ENCODE assay signal across 10 cellular contexts in genomic region chr9:14317667-14318255, GRCh38. TPM values are rescaled to one million over a fixed set of nuclear protein-coding genes. Genes with fewer than 3 reads are reported as not detected.
A peak's percentile ranks its signal among the peaks of the same experiment; 100 is the strongest.
DNase-seq lines count a peak whose midpoint lies in the region; ATAC-seq, FAIRE-seq and TF ChIP-seq lines count a peak whose summit lies in the region.
"Had no signal": no experiment of that assay in that cellular context is flagged by ENCODE, and none has a peak within 500 bp of the region (broad histone marks: within the 10 kb centered on the region; RNA-seq: fewer than 3 reads in every experiment).

No MANE protein-coding gene starts in this region.

- H3K79me1 ChIP-seq in H9 (ENCODE audit: insufficient read depth, low read depth, low read length, poor library complexity, severe bottlenecking): no peaks in the 10 kb centered on the region

- H3K36me3 ChIP-seq in GM12878 (ENCODE audit: control insufficient read depth in 2 of 2, insufficient read depth in 2 of 2, low read length in 1 of 2): no peaks in the 10 kb centered on the region

- H2AFZ ChIP-seq in H9 (ENCODE audit: low read length): no peak overlapping the region
- no peak overlapping the region for H2AFZ ChIP-seq in GM12878 (ENCODE audit: control insufficient read depth, low read depth, low read length)

- CTCF ChIA-PET in GM12878 (lab: Yijun Ruan, JAX): interaction anchor here (1.3 kb wide), 2 partner anchors 35 to 37 kb away, joined by 3 to 4 read pairs; no protein-coding TSS in a partner anchor

- H3K9me3 Mint-ChIP-seq in H9: 0 out of 5 replicates have a peak, but pooled peaks cover 0 to 2% of the 10 kb centered on the region in 2 experiments
- H3K9me3 Mint-ChIP-seq in stimulated activated naive CD8-positive, alpha-beta T cell treated with anti-CD3 and anti-CD28 coated beads, Interleukin-15, amount 100 ng/mL, for 72 hours: no peaks in the 10 kb centered on the region

- FAIRE-seq in GM12878 (lab: Jason Lieb, UNC): peak; percentile 68

- TF ChIP-seq POLR2A in GM12878 (IDR thresholded peaks at IDR 0.05; ENCODE audit: low read depth, low read length): no peak

- H2BK12ac ChIP-seq in H9 (ENCODE audit: insufficient read length, low read depth, low read length): no peak overlapping the region

- intact Hi-C loops in GM12878 (cut with micrococcal nuclease; ENCODE audit: unreplicated experiment): loop anchor here (5.0 to 10.0 kb wide), 2 partner anchors 267 to 375 kb away; partner anchors contain the start of gene ZDHHC21

- peak overlapping the region; percentile 92 to 99; a peak in 3 of 5 replicates for H3K4me3 Mint-ChIP-seq in H9
- H3K4me3 Mint-ChIP-seq in stimulated activated naive CD8-positive, alpha-beta T cell treated with anti-CD3 and anti-CD28 coated beads, Interleukin-15, amount 100 ng/mL, for 72 hours: no peak overlapping the region
- no peak overlapping the region for H3K4me3 Mint-ChIP-seq in T-helper 17 cell

- H3K4me1 ChIP-seq in H9 (ENCODE audit: insufficient read depth, low read length) (peaks cover 8% of the 10 kb centered on the region; the same call in 1 of the 2 replicates), GM12878 (ENCODE audit: control insufficient read depth, insufficient read depth, low read length) (peaks cover 5% of the 10 kb centered on the region; the same call in 1 of the 2 replicates)

- no peak overlapping the region for H2BK20ac ChIP-seq in H9 (ENCODE audit: low read depth, low read length, poor library complexity, severe bottlenecking)

- TF ChIP-seq EP300 in GM12878 (IDR thresholded peaks at IDR 0.05; ENCODE audit: borderline replicate concordance in 1 of 2, control insufficient read depth in 1 of 2, low read depth in 2 of 2, low read length in 2 of 2): no peak

- BruUV-seq in GM12878 (replicated peaks; lab: Mats Ljungman, UMichigan): no TSS peak

- H4K20me1 ChIP-seq in H9 (ENCODE audit: control insufficient read depth, insufficient read depth, insufficient read length) (no peaks in the 10 kb centered on the region), GM12878 (ENCODE audit: control insufficient read depth, insufficient read depth) (no peaks in the 10 kb centered on the region)

- no peak overlapping the region for H2BK120ac ChIP-seq in H9 (ENCODE audit: low read depth, low read length, poor library complexity, severe bottlenecking)

- peaks cover 20% of the 10 kb centered on the region for H3K27me3 Mint-ChIP-seq in H9 (ENCODE audit: low read depth)
- peaks cover 83% of the 10 kb centered on the region for H3K27me3 Mint-ChIP-seq in stimulated activated naive CD8-positive, alpha-beta T cell treated with anti-CD3 and anti-CD28 coated beads, Interleukin-15, amount 100 ng/mL, for 72 hours
- H3K27me3 Mint-ChIP-seq in T-helper 17 cell: peaks cover 34% of the 10 kb centered on the region

- H4K91ac ChIP-seq in H9 (ENCODE audit: insufficient read length, low read depth, low read length): no peak overlapping the region

- H3K27ac ChIP-seq in H9 (ENCODE audit: insufficient read length, low read depth, low read length) (no peak overlapping the region), GM12878 (ENCODE audit: control insufficient read depth, insufficient read depth) (no peak overlapping the region)
- H3K27ac ChIP-seq: foreskin keratinocyte had no signal

- H3K56ac ChIP-seq in H9 (ENCODE audit: insufficient read length, low read depth, low read length): no peak overlapping the region

- no peak overlapping the region for H2AK5ac ChIP-seq in H9 (ENCODE audit: insufficient read length, low read length)

- H4K5ac ChIP-seq in H9 (ENCODE audit: insufficient read length, low read depth, low read length): no peak overlapping the region

- no peak overlapping the region for H2BK15ac ChIP-seq in H9 (ENCODE audit: low read depth, low read length)

- H3K27ac Mint-ChIP-seq in H9: peak overlapping the region in 1 of 3 experiments; percentile 89; a peak in 2 of 7 replicates
- H3K27ac Mint-ChIP-seq in stimulated activated naive CD8-positive, alpha-beta T cell treated with anti-CD3 and anti-CD28 coated beads, Interleukin-15, amount 100 ng/mL, for 72 hours: no peak overlapping the region
- no peak overlapping the region for H3K27ac Mint-ChIP-seq in T-helper 17 cell

- in situ Hi-C loops in GM12878 (cut with MboI): no loop called here

- DNase-seq in H9 (no peak), GM12878 (ENCODE audit: low read depth, low spot score) (no peak), pons (ENCODE audit: low spot score) (peak; percentile 38), Ammon's horn (ENCODE audit: low spot score) (no peak), T-helper 17 cell (no peak), dedifferentiated amniotic fluid mesenchymal stem cell (ENCODE audit: extremely low spot score) (no peak)
- DNase-seq in stimulated activated naive CD8-positive, alpha-beta T cell treated with anti-CD3 and anti-CD28 coated beads, Interleukin-15, amount 100 ng/mL, for 72 hours: no peak
- DNase-seq: foreskin keratinocyte; NK-92 treated with Interleukin-12 subunit alpha and Interleukin-12 subunit beta, amount 100 ng/mL, for 24 hours had no signal

- H3K23ac ChIP-seq in H9 (ENCODE audit: insufficient read length, low read depth, low read length): no peak overlapping the region

- no peaks in the 10 kb centered on the region for H3K9me3 ChIP-seq in H9 (ENCODE audit: control insufficient read depth, low read depth, low read length)
- H3K9me3 ChIP-seq in GM12878 (replicated peaks; ENCODE audit: control insufficient read depth, insufficient read depth, low read length): no peaks in the 10 kb centered on the region
- H3K9me3 ChIP-seq in T-helper 17 cell (ENCODE audit: control insufficient read depth, low read length, poor library complexity, severe bottlenecking): no peaks in the 10 kb centered on the region

- peaks cover 42% of the 10 kb centered on the region for H3K23me2 ChIP-seq in H9 (ENCODE audit: insufficient read length, low read depth, low read length, poor library complexity, severe bottlenecking)

- POLR2A ChIA-PET in GM12878 (lab: Charles Lee): interaction anchor here (0.5 to 0.6 kb wide), 2 partner anchors 55 to 407 kb away, joined by 3 to 4 read pairs; no protein-coding TSS in a partner anchor

- RAD21 ChIA-PET in GM12878 (lab: Charles Lee; ENCODE audit: unreplicated experiment): interaction anchor here (0.7 kb wide), 1 partner anchor 29 kb away, joined by 4 read pairs; no protein-coding TSS in a partner anchor

- no peak overlapping the region for H3T11ph ChIP-seq in H9 (ENCODE audit: low read length)

- H3K14ac ChIP-seq in H9 (ENCODE audit: insufficient read depth, low read length): no peak overlapping the region

- no peak overlapping the region for H2BK5ac ChIP-seq in H9 (ENCODE audit: insufficient read length, low read length)

- peaks cover 57 to 60% of the 10 kb centered on the region in 2 experiments for H3K4me1 Mint-ChIP-seq in H9
- peaks cover 63% of the 10 kb centered on the region for H3K4me1 Mint-ChIP-seq in stimulated activated naive CD8-positive, alpha-beta T cell treated with anti-CD3 and anti-CD28 coated beads, Interleukin-15, amount 100 ng/mL, for 72 hours
- H3K4me1 Mint-ChIP-seq in T-helper 17 cell: peaks cover 30% of the 10 kb centered on the region

- no CpG with 5 or more reads among the region's 3 CpGs for WGBS in H9 (ENCODE audit: extremely low coverage, insufficient read length, low lambda C conversion rate)
- 10% methylated on average over 3 of the region's 3 CpGs for WGBS in GM12878 (ENCODE audit: insufficient coverage, insufficient replicate concordance, low lambda C conversion rate, missing lambda C conversion rate)

- no peak overlapping the region for H3K4me3 ChIP-seq in GM12878

- no peak overlapping the region for H4K8ac ChIP-seq in H9 (replicated peaks; ENCODE audit: insufficient read length, low read depth, low read length)

- TF ChIP-seq CTCF in H9 (conservative IDR thresholded peaks at IDR 0.05): no peak
- TF ChIP-seq CTCF in GM12878 (IDR thresholded peaks at IDR 0.05 in 2 of 3, conservative IDR thresholded peaks at IDR 0.05 in 1 of 3; ENCODE audit: control insufficient read depth in 2 of 3, extremely low read depth in 1 of 3, insufficient read depth in 1 of 3, low read depth in 3 of 3, low read length in 3 of 3): no peak

- peak overlapping the region; percentile 81 for H3K4me2 ChIP-seq in H9 (ENCODE audit: insufficient read depth, insufficient read length, low read length)
- H3K4me2 ChIP-seq in GM12878 (ENCODE audit: control insufficient read depth, insufficient read depth): 0 out of 2 replicates have a peak overlapping the region, but pooled peaks have one; percentile 41

- H3K9ac ChIP-seq in H9 (ENCODE audit: extremely low read depth, insufficient read length, low read length) (no peak overlapping the region), GM12878 (ENCODE audit: control insufficient read depth, insufficient read depth, low read length) (no peak overlapping the region)

- no peak overlapping the region for H3K18ac ChIP-seq in H9 (ENCODE audit: insufficient read length, low read depth, low read length)

- H3K4ac ChIP-seq in H9 (ENCODE audit: low read depth, low read length): no peak overlapping the region

- H3K27me3 ChIP-seq in H9 (ENCODE audit: insufficient read depth, low read length): no peaks in the 10 kb centered on the region
- peaks cover 3 to 16% of the 10 kb centered on the region in 2 experiments for H3K27me3 ChIP-seq in GM12878 (replicated peaks in 1 of 2; ENCODE audit: control insufficient read depth in 2 of 2, insufficient read depth in 2 of 2, low read length in 1 of 2)
- H3K27me3 ChIP-seq: foreskin keratinocyte had no signal

- H3K36me3 Mint-ChIP-seq in H9 (ENCODE audit: insufficient read depth in 1 of 3, low read depth in 3 of 3) (peaks cover 0 to 1% (median 0%) of the 10 kb centered on the region in 3 experiments; a peak in 1 of 7 replicates), T-helper 17 cell (ENCODE audit: low read depth) (peaks cover 12% of the 10 kb centered on the region)

- ATAC-seq in GM18499 (IDR thresholded peaks at IDR 0.05; ENCODE audit: insufficient read depth, unreplicated experiment): peak; percentile 34
- peak; percentile 5; the same call in 2 of the 3 replicates for ATAC-seq in GM12878
- ATAC-seq in stimulated activated naive CD8-positive, alpha-beta T cell treated with anti-CD3 and anti-CD28 coated beads, Interleukin-15, amount 100 ng/mL, for 72 hours: no peak
- no peak for ATAC-seq in T-helper 17 cell
- ATAC-seq: foreskin keratinocyte had no signal

- no peak for TF ChIP-seq RAD21 in GM12878 (IDR thresholded peaks at IDR 0.05; ENCODE audit: insufficient read depth, low read depth, low read length)

- SMC1A ChIA-PET in GM12878 (lab: Charles Lee; ENCODE audit: uncharacterized antibody, unreplicated experiment): interaction anchor here (0.8 to 0.9 kb wide), 2 partner anchors 21 to 36 kb away, joined by 3 read pairs; no protein-coding TSS in a partner anchor

- H3K79me2 ChIP-seq in H9 (ENCODE audit: insufficient read depth, low read length) (no peaks in the 10 kb centered on the region), GM12878 (ENCODE audit: control insufficient read depth, insufficient read depth, low read length) (no peaks in the 10 kb centered on the region)

RNA-seq across cellular contexts. Expression of gene NFIB, which starts 3.8 kb away (rescaled TPM):
- total RNA-seq in H9 (2021): 13.3 and 14.3 TPM in 2 replicates
- 0.10 TPM in 1 of 2 replicates, not detected in the other for total RNA-seq in GM12878 (2013; cell fraction: nucleolus; rRNA removed)
- under 0.01 and 0.11 TPM in 2 replicates for total RNA-seq in GM12878 (2014; rRNA removed)
- total RNA-seq in GM12878 (2014; rRNA removed; fragmentation: Illumina TruSeq; extraction: Trizol): 0.04 TPM in 1 of 2 replicates, not detected in the other
- total RNA-seq in GM12878 (2021): 0.16 and 0.18 TPM in 2 replicates
- not detected for polyA plus RNA-seq in GM12878 (2011; ENCODE audit: low read depth)
- polyA plus RNA-seq in GM12878 (2011; rRNA removed): 0.05 and 0.06 TPM in 2 replicates
- 0.01 and 0.15 TPM in 2 replicates for polyA plus RNA-seq in GM12878 (2011; cell fraction: cytosol; rRNA removed)
- polyA plus RNA-seq in GM12878 (2011; cell fraction: nucleus; rRNA removed): 0.10 and 0.27 TPM in 2 replicates
- polyA plus RNA-seq in GM12878 (2012): 0.03 and 0.06 TPM in 2 replicates
- 0.01 TPM in 1 of 2 replicates, not detected in the other for polyA plus RNA-seq in GM12878 (2014; fragmentation: Illumina TruSeq; extraction: Trizol)
- polyA plus RNA-seq in GM12878 (2014; fragmentation: Nextera tagmentation; extraction: Ambion mirVana): not detected
- not detected in 2 replicates for polyA plus RNA-seq in GM12878 (2014; rRNA removed)
- polyA plus RNA-seq in GM12878 (2016; fragmentation: Nextera tagmentation; extraction: Ambion mirVana): under 1 TPM; 0.14 to 0.19 TPM
- 0.22 TPM in 1 of 2 replicates, not detected in the other for polyA minus RNA-seq in GM12878 (2011; rRNA and poly(A)+ RNA removed)
- 0.27 TPM in 1 of 2 replicates, not detected in the other for polyA minus RNA-seq in GM12878 (2011; cell fraction: cytosol; rRNA and poly(A)+ RNA removed)
- 0.36 and 0.48 TPM in 2 replicates for polyA minus RNA-seq in GM12878 (2011; cell fraction: nucleus; rRNA and poly(A)+ RNA removed)
- total RNA-seq in T-helper 17 cell: under 1 TPM; 0.12 to 0.76 TPM

Comparison
In these comparisons a context has a peak if more than half of its experiments do, and no peak if none do; other contexts are left out.
1. ATAC-seq: peak in GM18499 (single experiment) and GM12878 (single experiment); none in stimulated activated naive CD8-positive, alpha-beta T cell treated with anti-CD3 and anti-CD28 coated beads, Interleukin-15, amount 100 ng/mL, for 72 hours (single experiment) and T-helper 17 cell (single experiment).
2. H3K4me3 Mint-ChIP-seq: peak in H9 (2 of 2); none in stimulated activated naive CD8-positive, alpha-beta T cell treated with anti-CD3 and anti-CD28 coated beads, Interleukin-15, amount 100 ng/mL, for 72 hours (0 of 2) and T-helper 17 cell (single experiment).